In genomic region chr11:119307974-119308373, GRCh38 we compare ENCODE assay signal across 19 cellular contexts. TPM values are rescaled to one million over a fixed set of nuclear protein-coding genes. Genes with fewer than 3 reads are reported as not detected.
"Had no signal": no experiment of that assay in that cellular context is flagged by ENCODE, and none has a peak within 500 bp of the region (broad histone marks: within the 10 kb centered on the region; RNA-seq: fewer than 3 reads in every experiment).

No MANE protein-coding gene starts in this region.

- ATAC-seq: activated CD4-positive, CD25-positive, alpha-beta regulatory T cell treated with anti-CD3 and anti-CD28 coated beads, Interleukin-2, amount 50 U/mL, for 24 hours; activated T-cell treated with anti-CD3 and anti-CD28 coated beads, Interleukin-2, amount 50 U/mL, for 4 hours had no signal

- H3K9me3 ChIP-seq: SJCRH30, thyroid gland had no signal

- H3K9me3 Mint-ChIP-seq: activated naive CD8-positive, alpha-beta T cell treated with anti-CD3 and anti-CD28 coated beads for 36 hours; activated T-cell treated with anti-CD3 and anti-CD28 coated beads, Interleukin-2, amount 50 U/mL, for 4 hours; nephron; stimulated activated naive CD8-positive, alpha-beta T cell treated with anti-CD3 and anti-CD28 coated beads, Interleukin-15, Interleukin-2, amounts not matched to agents 100 ng/mL and 50 ng/mL, for 24 hours had no signal

- DNase-seq: activated CD4-positive, alpha-beta T cell treated with anti-CD3 and anti-CD28 coated beads, Interleukin-2, amount 50 U/mL, for 4 hours; activated effector memory CD4-positive, alpha-beta T cell treated with anti-CD3 and anti-CD28 coated beads, Interleukin-2, amount 50 U/mL, for 16 hours; activated naive CD8-positive, alpha-beta T cell treated with anti-CD3 and anti-CD28 coated beads for 36 hours; activated T-cell treated with anti-CD3 and anti-CD28 coated beads, Interleukin-2, amount 50 U/mL, for 4 hours; SJCRH30; stimulated activated CD4-positive, alpha-beta T cell treated with anti-CD3 and anti-CD28 coated beads, Interleukin-2, amount 100 ng/mL, for 48 hours; stimulated activated CD8-positive, alpha-beta memory T cell treated with anti-CD3 and anti-CD28 coated beads, Interleukin-4, amount 100 ng/mL, for 48 hours; thyroid gland had no signal

- H3K27ac Mint-ChIP-seq: nephron had no signal

- H3K4me1 ChIP-seq: SJCRH30, thyroid gland had no signal

- H3K27ac ChIP-seq: SJCRH30, thyroid gland had no signal

- H3K4me3 ChIP-seq: lung, SJCRH30, thyroid gland had no signal

- H3K4me3 Mint-ChIP-seq: activated naive CD8-positive, alpha-beta T cell treated with anti-CD3 and anti-CD28 coated beads for 36 hours; activated T-cell treated with anti-CD3 and anti-CD28 coated beads, Interleukin-2, amount 50 U/mL, for 4 hours; nephron; stimulated activated naive CD8-positive, alpha-beta T cell treated with anti-CD3 and anti-CD28 coated beads, Interleukin-15, Interleukin-2, amounts not matched to agents 100 ng/mL and 50 ng/mL, for 24 hours had no signal

- FAIRE-seq: bronchial epithelial cell had no signal

- H3K27me3 Mint-ChIP-seq: activated naive CD8-positive, alpha-beta T cell treated with anti-CD3 and anti-CD28 coated beads for 36 hours; stimulated activated naive CD8-positive, alpha-beta T cell treated with anti-CD3 and anti-CD28 coated beads, Interleukin-15, Interleukin-2, amounts not matched to agents 100 ng/mL and 50 ng/mL, for 24 hours had no signal

- H3K27me3 ChIP-seq: SJCRH30, thyroid gland had no signal

RNA-seq across cellular contexts. Expression of gene C1QTNF5, which starts 32.7 kb away (rescaled TPM):
- total RNA-seq: activated naive CD8-positive, alpha-beta T cell treated with anti-CD3 and anti-CD28 coated beads for 36 hours; activated T-cell treated with anti-CD3 and anti-CD28 coated beads, Interleukin-2, amount 50 U/mL, for 4 hours; mononuclear cell; T-helper 2 cell treated with Interferon-gamma antibody and Interleukin-4, amounts not matched to agents 100 ng/mL and 5 ng/mL, for 36 hours had no signal

RNA-seq across cellular contexts. Expression of gene MFRP, which starts 38.5 kb away (rescaled TPM):
- total RNA-seq: activated naive CD8-positive, alpha-beta T cell treated with anti-CD3 and anti-CD28 coated beads for 36 hours; activated T-cell treated with anti-CD3 and anti-CD28 coated beads, Interleukin-2, amount 50 U/mL, for 4 hours; bronchial epithelial cell; endothelial cell of umbilical vein; fibroblast of lung; lung; mononuclear cell; osteoblast; pulmonary artery endothelial cell; SJCRH30; T-helper 2 cell treated with Interferon-gamma antibody and Interleukin-4, amounts not matched to agents 100 ng/mL and 5 ng/mL, for 36 hours; thyroid gland had no signal
- polyA plus RNA-seq: fibroblast of lung, lung had no signal
